In the genomic region with DNA sequence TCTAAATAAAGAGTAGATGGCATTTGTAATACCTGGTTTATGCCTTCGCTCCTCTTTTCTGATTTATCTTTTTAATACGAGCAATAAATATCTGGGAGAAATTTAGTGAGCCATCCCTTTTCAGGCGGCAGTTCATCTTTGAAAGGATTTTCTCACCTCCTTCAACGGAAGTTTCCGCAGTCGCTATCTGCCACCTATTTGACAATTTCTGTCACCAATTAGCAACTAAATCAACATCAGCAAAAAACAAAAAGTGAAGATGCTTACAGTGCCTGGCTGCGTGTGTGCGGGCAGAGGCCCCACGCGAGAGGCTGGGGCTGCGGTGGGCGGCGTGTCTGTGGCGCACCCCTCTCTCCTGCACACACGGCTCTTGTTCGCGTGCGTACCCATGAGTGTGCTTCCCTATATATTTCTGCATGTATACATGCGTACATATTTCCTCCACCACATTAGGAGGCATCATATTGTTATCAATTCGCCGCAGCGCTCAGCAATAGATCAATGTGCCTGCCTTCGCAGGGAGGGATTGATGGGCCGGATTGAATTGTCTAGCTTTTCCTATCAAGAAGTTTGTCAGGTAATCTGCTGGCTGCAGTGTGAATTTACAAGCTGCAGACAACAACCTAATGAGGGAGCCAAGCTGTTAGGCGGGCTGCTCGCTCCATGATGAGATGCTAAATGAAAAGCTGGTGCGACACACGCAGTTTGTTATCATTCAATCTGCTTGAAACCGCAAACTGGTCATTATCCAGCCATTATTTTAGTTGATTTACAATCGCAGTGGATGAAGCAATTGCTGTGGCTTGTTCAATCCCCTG, we compare ENCODE assay signal across 11 cellular contexts.
A peak's percentile ranks its signal among the peaks of the same experiment; 100 is the strongest.
DNase-seq lines count a peak whose midpoint lies in the region; ATAC-seq, FAIRE-seq and TF ChIP-seq lines count a peak whose summit lies in the region.
"Had no signal": no experiment of that assay in that cellular context is flagged by ENCODE, and none has a peak within 500 bp of the region (broad histone marks: within the 10 kb centered on the region; RNA-seq: fewer than 3 reads in every experiment).

No MANE protein-coding gene starts in this region.

- H3K4me3 Mint-ChIP-seq in neural progenitor cell = peak overlapping the region; percentile 44
- H3K4me3 Mint-ChIP-seq: activated CD8-positive, alpha-beta T cell treated with anti-CD3 and anti-CD28 coated beads, Interleukin-2, amount 10 ng/mL, durations not matched to agents 7 days and 5 days had no signal

- H3K4me1 ChIP-seq in GM12878 (ENCODE audit: control insufficient read depth, insufficient read depth, low read length) = no peaks in the 10 kb centered on the region
- H3K4me1 ChIP-seq in neural progenitor cell = peaks cover 32% of the 10 kb centered on the region

- H3K4me3 ChIP-seq in GM12878 (no peak overlapping the region), neural progenitor cell (peak overlapping the region; percentile 42)

- peaks cover 55% of the 10 kb centered on the region for H3K27me3 Mint-ChIP-seq in neural progenitor cell (ENCODE audit: insufficient read depth, low read depth)

- H3K36me3 ChIP-seq in GM12878 (ENCODE audit: control insufficient read depth in 2 of 2, insufficient read depth in 2 of 2, low read length in 1 of 2) (no peaks in the 10 kb centered on the region), neural progenitor cell (no peaks in the 10 kb centered on the region)
- H3K36me3 ChIP-seq: heart left ventricle had no signal

- peaks cover 19% of the 10 kb centered on the region for H3K36me3 Mint-ChIP-seq in neural progenitor cell

- no peak for ATAC-seq in GM12878
- ATAC-seq: activated CD8-positive, alpha-beta T cell treated with anti-CD3 and anti-CD28 coated beads, Interleukin-2, amount 10 ng/mL, durations not matched to agents 7 days and 5 days had no signal

- FAIRE-seq in GM12878 (lab: Jason Lieb, UNC) = no peak

- H3K4me2 ChIP-seq in GM12878 (ENCODE audit: control insufficient read depth, insufficient read depth) (no peak overlapping the region), neural progenitor cell (peak overlapping the region; percentile 79)

- 50% methylated on average over 27 of the region's 30 CpGs for WGBS in GM12878 (ENCODE audit: insufficient coverage, insufficient replicate concordance, low lambda C conversion rate, missing lambda C conversion rate)

- peaks cover 2% of the 10 kb centered on the region; the same call in 1 of the 3 replicates for H3K9me3 ChIP-seq in GM12878 (replicated peaks; ENCODE audit: control insufficient read depth, insufficient read depth, low read length)
- no peaks in the 10 kb centered on the region for H3K9me3 ChIP-seq in neural progenitor cell (ENCODE audit: low read depth)
- H3K9me3 ChIP-seq: heart left ventricle, psoas muscle had no signal

- no peak overlapping the region for H3K27ac ChIP-seq in GM12878 (ENCODE audit: control insufficient read depth, insufficient read depth)
- no peak overlapping the region for H3K27ac ChIP-seq in neural progenitor cell
- H3K27ac ChIP-seq: heart left ventricle, psoas muscle had no signal

- H3K4me1 Mint-ChIP-seq in neural progenitor cell = peaks cover 43% of the 10 kb centered on the region

- no TSS peak for BruUV-seq in GM12878 (replicated peaks; lab: Mats Ljungman, UMichigan)

- no peak for TF ChIP-seq POLR2A in GM12878 (IDR thresholded peaks at IDR 0.05; ENCODE audit: low read depth, low read length)

- intact Hi-C loops in GM12878 (cut with micrococcal nuclease; ENCODE audit: unreplicated experiment) = no loop called here

- RAD21 ChIA-PET in GM12878 (lab: Charles Lee; ENCODE audit: unreplicated experiment) = no interaction called here

- peak; percentile 28 for DNase-seq in NOMO-1 treated with DMSO at 0.1 percent for 48 hours (lab: John Stamatoyannopoulos, UW; ENCODE audit: unreplicated experiment)
- DNase-seq in NOMO-1 treated with dmso at 0.1 percent for 144 hours (lab: John Stamatoyannopoulos, UW; ENCODE audit: unreplicated experiment) = no peak
- peak; percentile 27 for DNase-seq in NCI-H1048 (lab: John Stamatoyannopoulos, UW)
- DNase-seq in GM12878 (ENCODE audit: low read depth, low spot score) = no peak
- peak; percentile 48 for DNase-seq in neural progenitor cell (ENCODE audit: low spot score)
- no peak for DNase-seq in activated CD8-positive, alpha-beta memory T cell treated with anti-CD3 and anti-CD28 coated beads for 24 hours
- no peak for DNase-seq in OCI-M1 (lab: John Stamatoyannopoulos, UW)
- no peak for DNase-seq in NCI-H82 (lab: John Stamatoyannopoulos, UW)
- DNase-seq: activated CD8-positive, alpha-beta T cell treated with anti-CD3 and anti-CD28 coated beads, Interleukin-2, amount 10 ng/mL, durations not matched to agents 7 days and 5 days; heart left ventricle; psoas muscle had no signal

- H3K27me3 ChIP-seq in GM12878 (replicated peaks in 1 of 2; ENCODE audit: control insufficient read depth in 2 of 2, insufficient read depth in 2 of 2, low read length in 1 of 2) = peaks cover 2 to 33% of the 10 kb centered on the region in 2 experiments; a peak in 3 of 4 replicates
- H3K27me3 ChIP-seq in neural progenitor cell = peaks cover 99% of the 10 kb centered on the region

- peaks cover 10% of the 10 kb centered on the region for H3K9me3 Mint-ChIP-seq in neural progenitor cell

- H3K9ac ChIP-seq in GM12878 (ENCODE audit: control insufficient read depth, insufficient read depth, low read length) (no peak overlapping the region), neural progenitor cell (no peak overlapping the region)

- POLR2A ChIA-PET in GM12878 (lab: Charles Lee) = no interaction called here

- H3K27ac Mint-ChIP-seq in neural progenitor cell = peak overlapping the region; percentile 69
- H3K27ac Mint-ChIP-seq: activated CD8-positive, alpha-beta T cell treated with anti-CD3 and anti-CD28 coated beads, Interleukin-2, amount 10 ng/mL, durations not matched to agents 7 days and 5 days had no signal

- no peaks in the 10 kb centered on the region for H3K79me2 ChIP-seq in GM12878 (ENCODE audit: control insufficient read depth, insufficient read depth, low read length)
- no peaks in the 10 kb centered on the region for H3K79me2 ChIP-seq in neural progenitor cell (ENCODE audit: low read depth)

- SMC1A ChIA-PET in GM12878 (lab: Charles Lee; ENCODE audit: uncharacterized antibody, unreplicated experiment) = no interaction called here

- CTCF ChIA-PET in GM12878 (lab: Yijun Ruan, JAX) = no interaction called here

- TF ChIP-seq RAD21 in GM12878 (IDR thresholded peaks at IDR 0.05; ENCODE audit: insufficient read depth, low read depth, low read length) = no peak

- H4K20me1 ChIP-seq in GM12878 (ENCODE audit: control insufficient read depth, insufficient read depth) = no peaks in the 10 kb centered on the region
- peaks cover 53% of the 10 kb centered on the region for H4K20me1 ChIP-seq in neural progenitor cell (ENCODE audit: low read depth)

- H3F3A ChIP-seq in neural progenitor cell (ENCODE audit: low read depth) = peaks cover 16% of the 10 kb centered on the region

- no peak for TF ChIP-seq EP300 in GM12878 (IDR thresholded peaks at IDR 0.05; ENCODE audit: borderline replicate concordance in 1 of 2, control insufficient read depth in 1 of 2, low read depth in 2 of 2, low read length in 2 of 2)

- no peak overlapping the region for H2AFZ ChIP-seq in GM12878 (ENCODE audit: control insufficient read depth, low read depth, low read length)
- no peak overlapping the region for H2AFZ ChIP-seq in neural progenitor cell (replicated peaks)

- in situ Hi-C loops in GM12878 (cut with MboI) = no loop called here

- TF ChIP-seq CTCF in GM12878 (IDR thresholded peaks at IDR 0.05 in 2 of 3, conservative IDR thresholded peaks at IDR 0.05 in 1 of 3; ENCODE audit: control insufficient read depth in 2 of 3, extremely low read depth in 1 of 3, insufficient read depth in 1 of 3, low read depth in 3 of 3, low read length in 3 of 3) (no peak), neural progenitor cell (IDR thresholded peaks at IDR 0.05) (no peak)

TF ChIP-seq in GM12878, 131 proteins besides CTCF, POLR2A, EP300 and RAD21:
- TF ChIP-seq EZH2 (IDR thresholded peaks at IDR 0.05; ENCODE audit: borderline replicate concordance, control insufficient read depth, low read depth, low read length) (peak; percentile 81; the same call in 1 of the 2 replicates), ZNF24 (IDR thresholded peaks at IDR 0.05) (no peak), NFXL1 (IDR thresholded peaks at IDR 0.05; ENCODE audit: borderline replicate concordance) (no peak)

Comparison
In these comparisons a context has a peak if more than half of its experiments do, and no peak if none do; other contexts are left out.
1. DNase-seq: peak in NOMO-1 treated with DMSO at 0.1 percent for 48 hours (single experiment), NCI-H1048 (single experiment) and neural progenitor cell (single experiment); none in NOMO-1 treated with dmso at 0.1 percent for 144 hours (single experiment), GM12878 (single experiment), activated CD8-positive, alpha-beta memory T cell treated with anti-CD3 and anti-CD28 coated beads for 24 hours (single experiment), OCI-M1 (single experiment) and NCI-H82 (single experiment).